Comparison of ENCODE assay signal across 9 cellular contexts in the genomic region with DNA sequence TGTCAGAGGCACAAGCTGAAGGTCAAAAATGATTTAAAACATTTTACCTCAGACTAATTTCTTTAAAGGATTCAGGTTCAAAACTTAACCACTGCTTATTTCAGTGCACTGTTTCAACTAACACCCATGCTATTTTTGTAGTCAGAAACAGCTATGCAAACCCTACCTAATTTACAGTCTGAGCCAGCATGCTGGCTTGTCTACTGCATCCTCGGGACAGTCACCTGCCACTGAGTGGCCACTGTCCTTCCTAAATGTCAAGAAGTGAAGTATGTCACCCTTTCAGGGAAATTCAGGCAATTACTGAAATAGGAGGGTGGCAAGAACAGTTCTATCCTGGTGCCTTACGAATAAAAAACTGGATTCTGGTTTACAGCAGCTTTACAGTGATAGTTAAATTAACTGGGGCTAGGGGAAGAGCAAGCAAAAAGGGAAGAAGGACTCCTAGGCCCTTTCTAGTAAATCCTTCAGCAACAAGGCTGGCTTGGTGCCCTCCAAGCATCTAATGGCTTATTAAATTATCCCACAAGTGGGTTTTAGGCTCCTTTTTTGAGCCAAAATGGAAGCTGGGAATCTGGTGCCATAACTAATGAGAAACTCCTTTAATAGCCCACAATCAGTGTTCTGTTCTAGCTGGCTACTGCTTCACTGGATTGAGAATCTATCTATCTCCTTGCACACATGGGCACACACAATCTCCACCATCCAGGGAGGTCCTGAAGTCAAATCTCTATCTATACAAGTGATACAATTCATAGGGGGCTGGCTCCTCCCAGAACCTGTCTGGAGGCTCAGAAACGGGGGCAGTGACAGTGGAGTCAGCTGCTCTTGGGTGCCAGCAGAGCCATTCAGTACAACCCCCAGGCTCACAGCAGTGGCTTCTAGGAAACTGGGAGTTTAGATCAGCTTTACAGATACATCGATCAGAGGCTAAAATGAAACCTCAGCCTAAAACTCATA. TPM values are rescaled to one million over a fixed set of nuclear protein-coding genes. Genes with fewer than 3 reads are reported as not detected.
A peak's percentile ranks its signal among the peaks of the same experiment; 100 is the strongest.
DNase-seq lines count a peak whose midpoint lies in the region; ATAC-seq, FAIRE-seq and TF ChIP-seq lines count a peak whose summit lies in the region.
"Had no signal": no experiment of that assay in that cellular context is flagged by ENCODE, and none has a peak within 500 bp of the region (broad histone marks: within the 10 kb centered on the region; RNA-seq: fewer than 3 reads in every experiment).

No MANE protein-coding gene starts in this region.

- H3K4me1 Mint-ChIP-seq in mesothelial cell of epicardium, result peaks cover 2% of the 10 kb centered on the region

- H3K27me3 ChIP-seq in ACC112 (ENCODE audit: insufficient read depth, low read length) (no peaks in the 10 kb centered on the region), HL-60 (ENCODE audit: insufficient read depth, poor library complexity, severe bottlenecking) (no peaks in the 10 kb centered on the region), K562 (ENCODE audit: control insufficient read depth in 2 of 2, insufficient read depth in 2 of 2, low read length in 2 of 2) (no peaks in the 10 kb centered on the region)

- H3K27ac ChIP-seq in ACC112 (ENCODE audit: low read depth, low read length) (peak overlapping the region; percentile 34), HL-60 (replicated peaks) (0 out of 2 replicates have a peak overlapping the region, but pooled peaks have one; percentile 3), K562 (ENCODE audit: extremely low read depth, low read depth, low read length) (no peak overlapping the region; the same call in 2 of the 3 replicates)

- H4K20me1 ChIP-seq in K562 (replicated peaks; ENCODE audit: control insufficient read depth, insufficient read depth, low read length), result peaks cover 25% of the 10 kb centered on the region

- peaks cover 5% of the 10 kb centered on the region for H3K9me1 ChIP-seq in K562 (ENCODE audit: control insufficient read depth, insufficient read depth, low read length)

- BruUV-seq in K562 (replicated peaks; lab: Mats Ljungman, UMichigan), result TSS peak; percentile 9

- intact Hi-C loops in K562 (cut with micrococcal nuclease), result no loop called here

- H3K4me3 ChIP-seq in ACC112 (ENCODE audit: low read depth, low read length), result no peak overlapping the region
- no peak overlapping the region for H3K4me3 ChIP-seq in HL-60 (replicated peaks; ENCODE audit: insufficient read depth, low read length)
- H3K4me3 ChIP-seq in K562, result no peak overlapping the region

- in situ Hi-C loops in K562 (cut with MboI), result no loop called here

- H3K36me3 ChIP-seq in ACC112 (ENCODE audit: insufficient read depth, low read length) (peaks cover 12% of the 10 kb centered on the region), K562 (ENCODE audit: control insufficient read depth, insufficient read depth, low read length) (peaks cover 97% of the 10 kb centered on the region)

- H3K79me2 ChIP-seq in ACC112 (ENCODE audit: control insufficient read depth, insufficient read depth, low read length, unreplicated experiment) (peaks cover 24% of the 10 kb centered on the region), K562 (ENCODE audit: control insufficient read depth, insufficient read depth, low read length) (peaks cover 24% of the 10 kb centered on the region)

- DNase-seq in HL-60 (ENCODE audit: low read depth in 1 of 2, low spot score in 1 of 2) (no peak), K562 (ENCODE audit: extremely low read depth in 1 of 4, low spot score in 3 of 4) (no peak), mesothelial cell of epicardium (ENCODE audit: low spot score in 2 of 2, unreplicated experiment in 2 of 2) (peak; percentile 1), NOMO-1 (lab: John Stamatoyannopoulos, UW; ENCODE audit: unreplicated experiment in 2 of 2) (no peak), NCI-H187 (lab: John Stamatoyannopoulos, UW) (no peak)

- peak; percentile 36; the same call in 1 of the 2 replicates for TF ChIP-seq POLR2A in K562 (conservative IDR thresholded peaks at IDR 0.05)

- H3K27ac Mint-ChIP-seq in mesothelial cell of epicardium, result no peak overlapping the region

- WGBS in K562 (ENCODE audit: insufficient coverage, low coverage, missing lambda C conversion rate), result 45% methylated on average over 4 of the region's 4 CpGs

- POLR2A ChIA-PET in K562 (lab: Yijun Ruan, JAX), result interaction anchor here (0.6 to 2.5 kb wide), 7 partner anchors 10 to 113 kb away, joined by 3 to 13 read pairs (median 4); no protein-coding TSS in a partner anchor

- H3K4me1 ChIP-seq in ACC112 (ENCODE audit: control insufficient read depth, insufficient read depth, low read length, unreplicated experiment) (peaks cover 26% of the 10 kb centered on the region), K562 (replicated peaks in 1 of 2; ENCODE audit: control insufficient read depth in 2 of 2, insufficient read depth in 2 of 2, low read length in 2 of 2) (peaks cover 14 to 29% of the 10 kb centered on the region in 2 experiments)

- peak; percentile 60 for FAIRE-seq in K562 (lab: Jason Lieb, UNC)

- TF ChIP-seq CTCF in HL-60 (IDR thresholded peaks at IDR 0.05; ENCODE audit: insufficient read depth, low read length) (no peak), K562 (IDR thresholded peaks at IDR 0.05 in 2 of 3, conservative IDR thresholded peaks at IDR 0.05 in 1 of 3; ENCODE audit: insufficient read depth in 2 of 3, low read depth in 1 of 3, low read length in 3 of 3) (no peak), mesothelial cell of epicardium (IDR thresholded peaks at IDR 0.05; ENCODE audit: unreplicated experiment) (no peak)

- H3K27me3 Mint-ChIP-seq in mesothelial cell of epicardium (ENCODE audit: low read depth), result no peaks in the 10 kb centered on the region

- peak; percentile 7 for ATAC-seq in K562
- ATAC-seq in HG03342 (IDR thresholded peaks at IDR 0.05; ENCODE audit: unreplicated experiment), result no peak
- no peak for ATAC-seq in HG03097 (IDR thresholded peaks at IDR 0.05; ENCODE audit: low FRiP score, unreplicated experiment)
- ATAC-seq: esophagus mucosa had no signal

- peaks cover 36% of the 10 kb centered on the region for H3K36me3 Mint-ChIP-seq in mesothelial cell of epicardium

- CTCF ChIA-PET in K562 (lab: Yijun Ruan, JAX; ENCODE audit: low intra/inter-chr PET ratio), result interaction anchor here (1.1 kb wide), 1 partner anchor 52 kb away, joined by 4 read pairs; no protein-coding TSS in a partner anchor

- no peaks in the 10 kb centered on the region for H3K9me3 ChIP-seq in K562 (replicated peaks; ENCODE audit: control insufficient read depth, insufficient read depth, low read depth, low read length)

- TF ChIP-seq RAD21 in K562 (CRISPR knock-in tag; conservative IDR thresholded peaks at IDR 0.05 in 1 of 2, IDR thresholded peaks at IDR 0.05 in 1 of 2), result no peak

- H2AFZ ChIP-seq in ACC112 (ENCODE audit: low read length, unreplicated experiment) (no peak overlapping the region), K562 (ENCODE audit: low read depth, low read length) (no peak overlapping the region)

- no peak overlapping the region for H3K4me2 ChIP-seq in K562 (ENCODE audit: insufficient read depth, low read length)

- no peak overlapping the region for H3K9ac ChIP-seq in K562 (ENCODE audit: insufficient read depth in 1 of 2, low read depth in 2 of 2, low read length in 2 of 2)

- no peaks in the 10 kb centered on the region for H3K9me3 Mint-ChIP-seq in mesothelial cell of epicardium

- TF ChIP-seq EP300 in K562 (IDR thresholded peaks at IDR 0.05; ENCODE audit: low read length), result no peak

- no peak overlapping the region for H3K4me3 Mint-ChIP-seq in mesothelial cell of epicardium

TF ChIP-seq in K562, 482 proteins besides CTCF, POLR2A, EP300 and RAD21:
- TF ChIP-seq PML (IDR thresholded peaks at IDR 0.05; ENCODE audit: low read length) (0 out of 2 replicates have a peak, but pooled peaks have one; percentile 47), CREB1 (IDR thresholded peaks at IDR 0.05) (no peak), CREB1 (CRISPR knock-in tag; IDR thresholded peaks at IDR 0.05) (no peak), RCOR1 (IDR thresholded peaks at IDR 0.05; ENCODE audit: borderline replicate concordance in 1 of 2, low read depth in 2 of 2, low read length in 2 of 2) (0 out of 4 replicates have a peak, but pooled peaks of 1 of the 2 experiments have one; percentile 38), RBM22 (IDR thresholded peaks at IDR 0.05; ENCODE audit: low read depth, low read length, poor library complexity, severe bottlenecking) (peak; percentile 70), SUPT5H (IDR thresholded peaks at IDR 0.05) (0 out of 2 replicates have a peak, but pooled peaks have one; percentile 9)

RNA-seq across cellular contexts. Expression of a gene that starts 43.4 kb away (rescaled TPM):
- total RNA-seq in K562 (2011; cell fraction: chromatin; rRNA removed; ENCODE audit: low replicate concordance), result 50.2 and 69.6 TPM in 2 replicates
- total RNA-seq in K562 (2011; cell fraction: nucleolus; rRNA removed), result 38.4 and 40.4 TPM in 2 replicates
- 52.1 and 86.9 TPM in 2 replicates for total RNA-seq in K562 (2011; cell fraction: nucleoplasm; rRNA removed)
- total RNA-seq in K562 (2014; rRNA removed) (46.7 and 52.0 TPM in 2 replicates), K562 (2014; rRNA removed; fragmentation: Illumina TruSeq; extraction: Trizol) (37.4 and 46.7 TPM in 2 replicates), K562 (2015; rRNA removed; fragmentation: Illumina TruSeq; extraction: Trizol) (22.9 and 23.4 TPM in 2 replicates), K562 (2021) (63.8 and 75.3 TPM in 2 replicates), mesothelial cell of epicardium (1.6 to 2.1 TPM (median 1.7 TPM) in 3 replicates)
- polyA plus RNA-seq in K562 (2011; rRNA removed) (28.2 and 32.5 TPM in 2 replicates), K562 (2014; fragmentation: Illumina TruSeq; extraction: Trizol) (59.9 and 64.4 TPM in 2 replicates), K562 (2014; fragmentation: Nextera tagmentation; extraction: Ambion mirVana) (10 to 100 TPM; 10.8 to 14.3 TPM), K562 (2014; rRNA removed) (38.6 and 41.3 TPM in 2 replicates)
- polyA plus RNA-seq in K562 (2011; cell fraction: cytosol; rRNA removed), result 33.3 and 57.9 TPM in 2 replicates
- 25.5 and 39.5 TPM in 2 replicates for polyA plus RNA-seq in K562 (2011; cell fraction: nucleus; rRNA removed)
- polyA plus RNA-seq in K562 (2012), result 29.2 and 33.2 TPM in 2 replicates
- polyA minus RNA-seq in K562 (2011; rRNA and poly(A)+ RNA removed), result 22.2 and 28.8 TPM in 2 replicates
- polyA minus RNA-seq in K562 (2011; cell fraction: cytosol; rRNA and poly(A)+ RNA removed), result 40.8 and 46.0 TPM in 2 replicates
- polyA minus RNA-seq in K562 (2011; cell fraction: nucleus; rRNA and poly(A)+ RNA removed), result 10.2 and 14.4 TPM in 2 replicates

Comparison
In these comparisons a context has a peak if more than half of its experiments do, and no peak if none do; other contexts are left out.
1. DNase-seq: peak in mesothelial cell of epicardium (2 of 2); none in HL-60 (0 of 2), K562 (0 of 4), NOMO-1 (0 of 2) and NCI-H187 (0 of 2).